In genomic region chr5:140225396-140225795, GRCh38 we compare ENCODE assay signal across 27 cellular contexts.
"Had no signal": no experiment of that assay in that cellular context is flagged by ENCODE, and none has a peak within 500 bp of the region (broad histone marks: within the 10 kb centered on the region; RNA-seq: fewer than 3 reads in every experiment).

No MANE protein-coding gene starts in this region.

- DNase-seq: activated CD4-positive, alpha-beta memory T cell treated with anti-CD3 and anti-CD28 coated beads, Interleukin-2, amount 10 ng/mL, durations not matched to agents 7 days and 5 days; activated CD4-positive, alpha-beta T cell treated with anti-CD3 and anti-CD28 coated beads for 36 hours; activated CD4-positive, alpha-beta T cell treated with anti-CD3 and anti-CD28 coated beads, Interleukin-2, amount 50 U/mL, for 1 hour; activated gamma-delta T cell treated with Interleukin-2 at 50 U/mL for 16 hours; activated naive CD4-positive, alpha-beta T cell treated with anti-CD3 and anti-CD28 coated beads, Interleukin-2, amount 10 ng/mL, durations not matched to agents 7 days and 5 days; activated naive CD8-positive, alpha-beta T cell treated with anti-CD3 and anti-CD28 coated beads for 36 hours; activated T-cell treated with anti-CD3 and anti-CD28 coated beads for 4 hours; activated T-cell treated with anti-CD3 and anti-CD28 coated beads, Interleukin-2, amount 50 U/mL, for 48 hours; Kasumi-1; KBM-7; NCI-H1105 treated with DMSO at 0.1 percent for 48 hours; NCI-H146; NCI-H1930; NCI-H2171; NCI-H2227 treated with DMSO at 0.1 percent for 48 hours; NCI-H446 treated with DMSO at 0.1 percent for 48 hours; NCI-H524 treated with DMSO at 0.1 percent for 48 hours; NCI-H774; RPMI8226; T-cell; T-helper 2 cell; T1000; WERI-Rb-1 had no signal

- H3K27ac Mint-ChIP-seq: activated CD4-positive, alpha-beta memory T cell treated with anti-CD3 and anti-CD28 coated beads, Interleukin-2, amount 10 ng/mL, durations not matched to agents 7 days and 5 days; activated CD4-positive, alpha-beta T cell treated with anti-CD3 and anti-CD28 coated beads for 36 hours; activated naive CD4-positive, alpha-beta T cell treated with anti-CD3 and anti-CD28 coated beads, Interleukin-2, amount 10 ng/mL, durations not matched to agents 7 days and 5 days; activated naive CD8-positive, alpha-beta T cell treated with anti-CD3 and anti-CD28 coated beads for 36 hours; activated T-helper 17 cell treated with anti-CD3 and anti-CD28 coated beads, Interleukin-2, amount 50 U/mL, for 72 hours; T-cell had no signal

- H3K9me3 Mint-ChIP-seq: activated CD4-positive, alpha-beta memory T cell treated with anti-CD3 and anti-CD28 coated beads, Interleukin-2, amount 10 ng/mL, durations not matched to agents 7 days and 5 days; activated naive CD4-positive, alpha-beta T cell treated with anti-CD3 and anti-CD28 coated beads, Interleukin-2, amount 10 ng/mL, durations not matched to agents 7 days and 5 days; activated T-helper 17 cell treated with anti-CD3 and anti-CD28 coated beads, Interleukin-2, amount 50 U/mL, for 72 hours; T-cell had no signal

- H3K4me3 Mint-ChIP-seq: activated CD4-positive, alpha-beta memory T cell treated with anti-CD3 and anti-CD28 coated beads, Interleukin-2, amount 10 ng/mL, durations not matched to agents 7 days and 5 days; activated CD4-positive, alpha-beta T cell treated with anti-CD3 and anti-CD28 coated beads for 36 hours; activated naive CD4-positive, alpha-beta T cell treated with anti-CD3 and anti-CD28 coated beads, Interleukin-2, amount 10 ng/mL, durations not matched to agents 7 days and 5 days; activated naive CD8-positive, alpha-beta T cell treated with anti-CD3 and anti-CD28 coated beads for 36 hours; activated T-helper 17 cell treated with anti-CD3 and anti-CD28 coated beads, Interleukin-2, amount 50 U/mL, for 72 hours; T-cell had no signal

- H3K27me3 Mint-ChIP-seq: activated CD4-positive, alpha-beta memory T cell treated with anti-CD3 and anti-CD28 coated beads, Interleukin-2, amount 10 ng/mL, durations not matched to agents 7 days and 5 days; activated CD4-positive, alpha-beta T cell treated with anti-CD3 and anti-CD28 coated beads for 36 hours; activated naive CD8-positive, alpha-beta T cell treated with anti-CD3 and anti-CD28 coated beads for 36 hours; activated T-helper 17 cell treated with anti-CD3 and anti-CD28 coated beads, Interleukin-2, amount 50 U/mL, for 72 hours had no signal

- ATAC-seq: activated CD4-positive, alpha-beta T cell treated with anti-CD3 and anti-CD28 coated beads for 36 hours; activated T-helper 17 cell treated with anti-CD3 and anti-CD28 coated beads, Interleukin-2, amount 50 U/mL, for 72 hours; Right ventricle myocardium inferior; T-cell had no signal

- H3K27ac ChIP-seq: SK-N-MC, WERI-Rb-1 had no signal

- H3K36me3 Mint-ChIP-seq: activated naive CD4-positive, alpha-beta T cell treated with anti-CD3 and anti-CD28 coated beads, Interleukin-2, amount 10 ng/mL, durations not matched to agents 7 days and 5 days; activated naive CD8-positive, alpha-beta T cell treated with anti-CD3 and anti-CD28 coated beads for 36 hours; T-cell had no signal

- H3K36me3 ChIP-seq: WERI-Rb-1 had no signal

- H3K4me3 ChIP-seq: SK-N-MC had no signal

- FAIRE-seq: TTC549 had no signal
